In genomic region chr11:3182462-3182852, GRCh38 we compare ENCODE assay signal across 18 cellular contexts. TPM values are rescaled to one million over a fixed set of nuclear protein-coding genes. Genes with fewer than 3 reads are reported as not detected.
DNase-seq lines count a peak whose midpoint lies in the region; ATAC-seq and TF ChIP-seq lines count a peak whose summit lies in the region.
"Had no signal": no experiment of that assay in that cellular context is flagged by ENCODE, and none has a peak within 500 bp of the region (broad histone marks: within the 10 kb centered on the region; RNA-seq: fewer than 3 reads in every experiment).

No MANE protein-coding gene starts in this region.

- H3K27me3 ChIP-seq in osteoblast (ENCODE audit: insufficient read depth, low read length) = no peaks in the 10 kb centered on the region
- H3K27me3 ChIP-seq: BLaER1 treated with 17β-estradiol and CSF1 and Interleukin-3, amounts not matched to agents 10 nM and 100 nM had no signal

- H3K27me3 Mint-ChIP-seq in natural killer cell treated with Interleukin-12 subunit alpha and Interleukin-12 subunit beta and Interleukin-15 and Interleukin-18, amount 100 ng/mL, for 72 hours = peaks cover 0 to 1% of the 10 kb centered on the region in 2 donors
- peaks cover 0 to 3% of the 10 kb centered on the region in 2 donors for H3K27me3 Mint-ChIP-seq in natural killer cell (ENCODE audit: low read depth in 2 of 2)

- H3K4me3 Mint-ChIP-seq in natural killer cell treated with Interleukin-12 subunit alpha and Interleukin-12 subunit beta and Interleukin-15 and Interleukin-18, amount 100 ng/mL, for 72 hours = no peak overlapping the region
- H3K4me3 Mint-ChIP-seq in natural killer cell = no peak overlapping the region
- H3K4me3 Mint-ChIP-seq: CD4-positive, alpha-beta T cell; GM23338; HFFc6 had no signal

- TF ChIP-seq CTCF in natural killer cell (IDR thresholded peaks at IDR 0.05) (no peak), osteoblast (IDR thresholded peaks at IDR 0.05; ENCODE audit: extremely low read depth, low read depth, low read length) (no peak), foreskin fibroblast (IDR thresholded peaks at IDR 0.05; ENCODE audit: low read depth, low read length) (no peak)

- H3K4me3 ChIP-seq in osteoblast (ENCODE audit: insufficient read depth, low read length) (no peak overlapping the region), foreskin fibroblast (ENCODE audit: low read depth in 1 of 2, low read length in 2 of 2) (no peak overlapping the region)
- H3K4me3 ChIP-seq: BLaER1 treated with 17β-estradiol and CSF1 and Interleukin-3, amounts not matched to agents 10 nM and 100 nM; GM12878; GM23338 had no signal

- H3K4me1 Mint-ChIP-seq in natural killer cell treated with Interleukin-12 subunit alpha and Interleukin-12 subunit beta and Interleukin-15 and Interleukin-18, amount 100 ng/mL, for 72 hours (ENCODE audit: low read depth in 2 of 2) = peaks cover 0 to 6% of the 10 kb centered on the region in 2 donors
- H3K4me1 Mint-ChIP-seq in natural killer cell = no peaks in the 10 kb centered on the region

- no peaks in the 10 kb centered on the region for H3K36me3 ChIP-seq in osteoblast (ENCODE audit: insufficient read depth, low read length)
- H3K36me3 ChIP-seq: BLaER1 treated with 17β-estradiol and CSF1 and Interleukin-3, amounts not matched to agents 10 nM and 100 nM had no signal

- H3K9me3 Mint-ChIP-seq in natural killer cell treated with Interleukin-12 subunit alpha and Interleukin-12 subunit beta and Interleukin-15 and Interleukin-18, amount 100 ng/mL, for 72 hours = no peaks in the 10 kb centered on the region
- H3K9me3 Mint-ChIP-seq in natural killer cell = no peaks in the 10 kb centered on the region
- H3K9me3 Mint-ChIP-seq: CD4-positive, alpha-beta T cell; HFFc6 had no signal

- no peaks in the 10 kb centered on the region for H3K79me2 ChIP-seq in osteoblast (ENCODE audit: insufficient read depth, low read length)

- no peaks in the 10 kb centered on the region for H4K20me1 ChIP-seq in osteoblast (ENCODE audit: insufficient read depth, low read length)
- H4K20me1 ChIP-seq: BLaER1 treated with 17β-estradiol and CSF1 and Interleukin-3, amounts not matched to agents 10 nM and 100 nM had no signal

- no peak overlapping the region for H3K27ac Mint-ChIP-seq in natural killer cell treated with Interleukin-12 subunit alpha and Interleukin-12 subunit beta and Interleukin-15 and Interleukin-18, amount 100 ng/mL, for 72 hours
- H3K27ac Mint-ChIP-seq in natural killer cell = no peak overlapping the region
- H3K27ac Mint-ChIP-seq: CD4-positive, alpha-beta T cell; GM23338; HFFc6 had no signal

- ATAC-seq in natural killer cell treated with Interleukin-12 subunit alpha and Interleukin-12 subunit beta and Interleukin-15 and Interleukin-18, amount 100 ng/mL, for 72 hours = no peak
- no peak for ATAC-seq in natural killer cell
- ATAC-seq: GM12878, GM23338, HepG2 had no signal

- peak; percentile 11 for DNase-seq in activated T-cell treated with anti-CD3 and anti-CD28 coated beads, Interleukin-2, amount 50 U/mL, for 1 hour
- no peak for DNase-seq in activated T-cell treated with anti-CD3 and anti-CD28 coated beads, Interleukin-2, amount 50 U/mL, for 48 hours
- DNase-seq in natural killer cell treated with Interleukin-12 subunit alpha and Interleukin-12 subunit beta and Interleukin-15 and Interleukin-18, amount 100 ng/mL, for 72 hours (ENCODE audit: low spot score) = peak; percentile 54
- DNase-seq in natural killer cell (no peak), osteoblast (ENCODE audit: insufficient read length, low spot score, missing footprints) (peak; percentile 15), foreskin fibroblast (no peak)
- DNase-seq in activated CD8-positive, alpha-beta memory T cell treated with anti-CD3 and anti-CD28 coated beads for 24 hours = no peak
- DNase-seq in stimulated activated CD4-positive, alpha-beta T cell treated with anti-CD3 and anti-CD28 coated beads, Interleukin-4, amount 100 ng/mL, for 1 hour = no peak
- DNase-seq: DMS79, HCEC 1CT, HFFc6 had no signal

- H2AFZ ChIP-seq in osteoblast (ENCODE audit: low read length) = no peak overlapping the region
- H2AFZ ChIP-seq: GM23338 had no signal

- peaks cover 10% of the 10 kb centered on the region for H3K4me1 ChIP-seq in osteoblast (ENCODE audit: insufficient read depth, low read length)

- no peak overlapping the region for H3K4me2 ChIP-seq in osteoblast (ENCODE audit: insufficient read depth, low read length)
- H3K4me2 ChIP-seq: BLaER1 treated with 17β-estradiol and CSF1 and Interleukin-3, amounts not matched to agents 10 nM and 100 nM; GM23338 had no signal

- intact Hi-C loops in natural killer cell (cut with micrococcal nuclease) = no loop called here

- no peaks in the 10 kb centered on the region for H3K36me3 Mint-ChIP-seq in natural killer cell treated with Interleukin-12 subunit alpha and Interleukin-12 subunit beta and Interleukin-15 and Interleukin-18, amount 100 ng/mL, for 72 hours
- H3K36me3 Mint-ChIP-seq in natural killer cell = no peaks in the 10 kb centered on the region

- H3K9me3 ChIP-seq in osteoblast (ENCODE audit: low read depth, low read length) = no peaks in the 10 kb centered on the region

- H3K27ac ChIP-seq in osteoblast (ENCODE audit: low read depth, low read length) = no peak overlapping the region
- H3K27ac ChIP-seq: 22Rv1; BLaER1 treated with 17β-estradiol and CSF1 and Interleukin-3, amounts not matched to agents 10 nM and 100 nM had no signal

RNA-seq across cellular contexts. Expression of gene OSBPL5, which starts 17.3 kb away (rescaled TPM):
- total RNA-seq in natural killer cell treated with Interleukin-12 subunit alpha and Interleukin-12 subunit beta and Interleukin-15 and Interleukin-18, amount 100 ng/mL, for 72 hours = 10 to 100 TPM; 58.3 to 74.6 TPM
- total RNA-seq in natural killer cell = 100 to 1,000 TPM; 375 to 522 (median 377) TPM
- 46.0 and 49.9 TPM in 2 replicates for total RNA-seq in osteoblast
- total RNA-seq: GM12878, HepG2 had no signal

RNA-seq across cellular contexts. Expression of gene MRGPRG, which starts 36.2 kb away (rescaled TPM):
- not detected for total RNA-seq in natural killer cell treated with Interleukin-12 subunit alpha and Interleukin-12 subunit beta and Interleukin-15 and Interleukin-18, amount 100 ng/mL, for 72 hours
- total RNA-seq in natural killer cell (not detected), osteoblast (not detected in 2 replicates)
- total RNA-seq: CD4-positive, alpha-beta T cell; G401; GM12878; GM23338; HepG2; HFFc6 had no signal

RNA-seq across cellular contexts. Expression of gene MRGPRE, which starts 49.8 kb away (rescaled TPM):
- not detected for total RNA-seq in natural killer cell treated with Interleukin-12 subunit alpha and Interleukin-12 subunit beta and Interleukin-15 and Interleukin-18, amount 100 ng/mL, for 72 hours
- total RNA-seq in natural killer cell = not detected
- under 0.01 TPM in 1 of 2 replicates, not detected in the other for total RNA-seq in osteoblast
- total RNA-seq: CD4-positive, alpha-beta T cell; G401; GM23338; HepG2; HFFc6 had no signal

Comparison
In these comparisons a context has a peak if more than half of its experiments do, and no peak if none do; other contexts are left out.
1. DNase-seq: peak in activated T-cell treated with anti-CD3 and anti-CD28 coated beads, Interleukin-2, amount 50 U/mL, for 1 hour (single experiment), natural killer cell treated with Interleukin-12 subunit alpha and Interleukin-12 subunit beta and Interleukin-15 and Interleukin-18, amount 100 ng/mL, for 72 hours (single experiment) and osteoblast (single experiment); none in activated T-cell treated with anti-CD3 and anti-CD28 coated beads, Interleukin-2, amount 50 U/mL, for 48 hours (0 of 2), natural killer cell (single experiment), activated CD8-positive, alpha-beta memory T cell treated with anti-CD3 and anti-CD28 coated beads for 24 hours (single experiment), stimulated activated CD4-positive, alpha-beta T cell treated with anti-CD3 and anti-CD28 coated beads, Interleukin-4, amount 100 ng/mL, for 1 hour (single experiment) and foreskin fibroblast (0 of 2).